ENCODE assay signal across 1 cellular context in genomic region chr7:2269468-2270460, GRCh38.
TF ChIP-seq lines count a peak whose summit lies in the region.

No MANE protein-coding gene starts in this region.

TF ChIP-seq in IMR-90, 13 proteins besides CTCF, POLR2A, EP300 and RAD21 (continued from another document):
- TF ChIP-seq RCOR1 (IDR thresholded peaks at IDR 0.05; ENCODE audit: insufficient replicate concordance, low read length) (no peak), MAFK (IDR thresholded peaks at IDR 0.05; ENCODE audit: low read depth, low read length) (no peak), ELK1 (IDR thresholded peaks at IDR 0.05; ENCODE audit: borderline replicate concordance, low read depth, low read length) (no peak), SMC3 (IDR thresholded peaks at IDR 0.05; ENCODE audit: low read depth, low read length) (no peak), CEBPB (IDR thresholded peaks at IDR 0.05; ENCODE audit: low read depth, low read length) (no peak), RFX5 (IDR thresholded peaks at IDR 0.05; ENCODE audit: low read depth, low read length) (no peak), CHD1 (IDR thresholded peaks at IDR 0.05; ENCODE audit: low read depth, low read length) (no peak), USF2 (IDR thresholded peaks at IDR 0.05; ENCODE audit: low read depth, low read length) (no peak), BHLHE40 (IDR thresholded peaks at IDR 0.05; ENCODE audit: low read depth, low read length) (no peak), MAZ (IDR thresholded peaks at IDR 0.05; ENCODE audit: borderline replicate concordance, low read depth, low read length) (no peak)
TF ChIP-seq in IMR-90: peak in this region for 0.
